ENCODE assay signal across 8 cellular contexts in the genomic region with DNA sequence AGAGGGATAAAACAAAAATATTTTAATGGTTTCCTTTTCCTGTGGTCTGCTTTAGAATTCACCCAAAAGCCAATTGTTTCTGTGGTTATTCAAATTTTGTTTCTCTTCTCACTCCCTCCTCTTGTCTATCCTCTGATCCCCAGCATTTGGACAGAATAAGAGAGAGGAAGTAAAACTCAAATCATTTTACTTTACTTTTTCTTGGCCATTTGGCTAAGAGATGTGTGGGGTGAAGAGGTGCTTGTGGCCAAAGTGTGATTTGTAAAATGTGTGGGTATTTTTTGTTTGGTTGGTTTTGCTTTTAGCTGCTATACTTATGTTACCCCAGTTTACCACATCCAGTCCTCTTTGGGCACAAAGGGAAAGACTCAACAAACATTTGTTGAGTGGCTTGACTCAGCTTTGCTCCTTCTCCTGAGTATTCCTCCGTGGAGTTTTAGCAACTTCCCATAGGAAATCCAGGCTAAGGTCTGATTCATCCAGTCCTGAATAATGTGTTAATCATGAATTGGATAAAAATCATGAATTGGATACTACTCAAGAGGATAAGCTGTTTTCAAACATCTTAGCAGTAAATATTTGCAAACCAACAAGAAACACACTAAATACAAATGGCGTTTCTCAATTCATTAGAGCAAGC.
A peak's percentile ranks its signal among the peaks of the same experiment; 100 is the strongest.
DNase-seq lines count a peak whose midpoint lies in the region; ATAC-seq, FAIRE-seq and TF ChIP-seq lines count a peak whose summit lies in the region.

No MANE protein-coding gene starts in this region.

- no peaks in the 10 kb centered on the region for H4K20me1 ChIP-seq in keratinocyte (ENCODE audit: control insufficient read depth, extremely low read depth, insufficient read depth, low read length)

- no peak overlapping the region for H3K4me2 ChIP-seq in keratinocyte (ENCODE audit: control insufficient read depth, extremely low read depth, insufficient read depth, low read depth, low read length)

- H3K27me3 ChIP-seq in keratinocyte (ENCODE audit: control insufficient read depth, extremely low read depth, insufficient read depth, low read length), result no peaks in the 10 kb centered on the region

- no peak for TF ChIP-seq CTCF in keratinocyte (optimal IDR thresholded peaks at IDR 0.05 in 1 of 3, IDR thresholded peaks at IDR 0.05 in 1 of 3, conservative IDR thresholded peaks at IDR 0.05 in 1 of 3; ENCODE audit: extremely low read depth in 1 of 3, insufficient read depth in 2 of 3, low read length in 3 of 3)

- H3K4me1 ChIP-seq in keratinocyte (ENCODE audit: control insufficient read depth, extremely low read depth, insufficient read depth, low read length), result peaks cover 2% of the 10 kb centered on the region

- H3K27ac ChIP-seq in keratinocyte (ENCODE audit: control insufficient read depth, insufficient read depth, low read length), result no peak overlapping the region

- H3K4me3 ChIP-seq in keratinocyte (ENCODE audit: control insufficient read depth in 2 of 3, extremely low read depth in 1 of 3, insufficient read depth in 2 of 3, low read depth in 1 of 3, low read length in 3 of 3), result no peak overlapping the region

- no peaks in the 10 kb centered on the region for H3K36me3 ChIP-seq in keratinocyte (ENCODE audit: control insufficient read depth in 2 of 2, extremely low read depth in 1 of 2, insufficient read depth in 2 of 2, low read length in 2 of 2)

- no peak overlapping the region for H3K9ac ChIP-seq in keratinocyte (ENCODE audit: control insufficient read depth, extremely low read depth, insufficient read depth, low read length)

- ATAC-seq in GM18499 (IDR thresholded peaks at IDR 0.05; ENCODE audit: insufficient read depth, unreplicated experiment) (peak; percentile 98), GM21737 (IDR thresholded peaks at IDR 0.05; ENCODE audit: unreplicated experiment) (peak; percentile 93)

- H3K9me3 ChIP-seq in keratinocyte (ENCODE audit: control insufficient read depth, low read depth, low read length), result no peaks in the 10 kb centered on the region

- H2AFZ ChIP-seq in keratinocyte (ENCODE audit: control insufficient read depth, low read length), result no peak overlapping the region

- FAIRE-seq in keratinocyte (lab: Jason Lieb, UNC), result peak; percentile 20

- CTCF ChIA-PET in HEK293T (lab: Yijun Ruan, JAX), result no interaction called here

- POLR2A ChIA-PET in HEK293T (lab: Yijun Ruan, JAX), result no interaction called here

- H3K79me2 ChIP-seq in keratinocyte (ENCODE audit: control insufficient read depth, insufficient read depth, low read length), result no peaks in the 10 kb centered on the region

- H3K9me1 ChIP-seq in keratinocyte (ENCODE audit: control insufficient read depth, extremely low read depth, insufficient read depth, low read length), result no peaks in the 10 kb centered on the region

- dilution Hi-C loops in keratinocyte (cut with MboI; ENCODE audit: extremely low pct_ligation_motif_present, low sequenced_read_pairs), result no loop called here

- DNase-seq in LHCN-M2 (ENCODE audit: low read depth) (peak; percentile 93), keratinocyte (ENCODE audit: low read depth, low spot score) (no peak), HEK293T (ENCODE audit: extremely low spot score) (no peak), activated gamma-delta T cell treated with Interleukin-2 at 50 U/mL for 16 hours (no peak), NCI-H2029 treated with DMSO at 0.1 percent for 48 hours (lab: John Stamatoyannopoulos, UW) (no peak)
- DNase-seq in activated T-cell treated with anti-CD3 and anti-CD28 coated beads, Interleukin-2, amount 50 U/mL, for 48 hours, result no peak

TF ChIP-seq in HEK293T, 16 proteins besides CTCF, POLR2A, EP300 and RAD21:
- no peak for TF ChIP-seq FOXK2 (IDR thresholded peaks at IDR 0.05)
- no peak for TF ChIP-seq TARDBP (IDR thresholded peaks at IDR 0.05)
- no peak for TF ChIP-seq NFRKB (IDR thresholded peaks at IDR 0.05)
- TF ChIP-seq SUZ12 (IDR thresholded peaks at IDR 0.05), result no peak
